Comparison of ENCODE assay signal across 5 cellular contexts in the genomic region with DNA sequence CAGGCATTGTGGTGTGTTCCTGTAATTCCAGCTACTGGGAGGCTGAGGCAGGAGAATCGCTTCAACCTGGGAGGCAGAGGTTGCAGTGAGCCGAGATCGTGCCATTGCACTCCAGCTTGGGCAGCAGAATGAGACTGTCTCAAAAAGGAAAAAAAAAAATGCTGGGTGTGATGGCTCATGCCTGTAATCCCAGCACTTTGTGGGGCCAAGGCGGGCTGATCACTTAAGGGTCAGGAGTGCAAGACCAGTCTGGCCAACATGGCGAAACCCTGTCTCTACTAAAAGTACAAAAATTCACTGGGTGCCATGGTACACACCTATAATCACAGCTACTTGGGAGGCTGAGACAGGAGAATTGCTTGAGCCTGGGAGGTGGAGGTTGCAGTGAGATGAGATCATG. TPM values are rescaled to one million over a fixed set of nuclear protein-coding genes. Genes with fewer than 3 reads are reported as not detected.
"Had no signal": no experiment of that assay in that cellular context is flagged by ENCODE, and none has a peak within 500 bp of the region (broad histone marks: within the 10 kb centered on the region; RNA-seq: fewer than 3 reads in every experiment).

No MANE protein-coding gene starts in this region.

RNA-seq across cellular contexts. Expression of a gene that starts 59.7 kb away (rescaled TPM):
- total RNA-seq: activated CD4-positive, alpha-beta memory T cell treated with anti-CD3 and anti-CD28 coated beads, Interleukin-2, amount 10 ng/mL, durations not matched to agents 7 days and 5 days; activated CD8-positive, alpha-beta memory T cell treated with anti-CD3 and anti-CD28 coated beads, Interleukin-2, amount 10 ng/mL, durations not matched to agents 7 days and 5 days; activated T-helper 17 cell treated with anti-CD3 and anti-CD28 coated beads, Interleukin-2, amount 50 U/mL, for 72 hours; natural killer cell; T-cell had no signal
